In the genomic region with DNA sequence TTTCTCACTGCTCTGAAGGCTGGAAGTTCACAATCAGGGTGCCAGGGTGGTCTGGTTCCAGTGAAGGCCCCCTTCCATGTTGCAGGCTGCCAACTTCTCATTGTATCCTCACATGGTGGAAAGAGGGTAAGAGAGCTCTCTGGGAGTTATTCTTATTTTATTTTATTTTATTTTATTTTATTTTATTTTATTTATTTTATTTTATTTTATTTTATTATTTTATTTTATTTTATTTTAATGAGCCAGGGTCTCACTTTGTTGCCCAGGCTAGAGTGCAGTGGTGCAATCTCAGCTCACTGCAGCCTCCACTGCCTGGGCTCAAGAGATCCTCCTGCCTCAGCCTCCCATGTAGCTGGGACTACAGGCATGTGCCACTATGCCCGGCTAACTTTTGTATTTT, we compare ENCODE assay signal across 6 cellular contexts. TPM values are rescaled to one million over a fixed set of nuclear protein-coding genes. Genes with fewer than 3 reads are reported as not detected.
"Had no signal": no experiment of that assay in that cellular context is flagged by ENCODE, and none has a peak within 500 bp of the region (broad histone marks: within the 10 kb centered on the region; RNA-seq: fewer than 3 reads in every experiment).

No MANE protein-coding gene starts in this region.

RNA-seq across cellular contexts. Expression of gene DNAH3, which starts 5.4 kb away (rescaled TPM):
- total RNA-seq: IMR-90 had no signal
- polyA plus RNA-seq: IgD-negative memory B cell, IMR-90 had no signal

RNA-seq across cellular contexts. Expression of gene ZP2, which starts 55.4 kb away (rescaled TPM):
- total RNA-seq: HepG2, HT-29, HT1080, IMR-90, K562 had no signal
- polyA plus RNA-seq: HepG2, IgD-negative memory B cell, IMR-90, K562 had no signal
